23 cellular contexts compared by ENCODE assay signal in genomic region chr17:48622857-48623256, GRCh38. TPM values are rescaled to one million over a fixed set of nuclear protein-coding genes. Genes with fewer than 3 reads are reported as not detected.
"Had no signal": no experiment of that assay in that cellular context is flagged by ENCODE, and none has a peak within 500 bp of the region (broad histone marks: within the 10 kb centered on the region; RNA-seq: fewer than 3 reads in every experiment).

No MANE protein-coding gene starts in this region.

- H3K4me3 ChIP-seq: adrenal gland, ascending aorta, breast epithelium, coronary artery, gastroesophageal sphincter, heart left ventricle, tibial artery had no signal

- DNase-seq: activated CD4-positive, alpha-beta T cell treated with anti-CD3 and anti-CD28 coated beads for 1 hour; activated CD4-positive, alpha-beta T cell treated with anti-CD3 and anti-CD28 coated beads, Interleukin-2, amount 50 U/mL, for 1 hour; activated T-cell treated with anti-CD3 and anti-CD28 coated beads, Interleukin-2, amount 50 U/mL, for 24 hours; adrenal gland; heart left ventricle; left ventricle myocardium superior; mammary epithelial cell; midbrain; natural killer cell; right cardiac atrium; stimulated activated CD4-positive, alpha-beta T cell treated with anti-CD3 and anti-CD28 coated beads, Interleukin-1b, Interleukin-23, amount 100 ng/mL, for 48 hours; stimulated activated naive CD8-positive, alpha-beta T cell treated with anti-CD3 and anti-CD28 coated beads, Interleukin-15, amount 100 ng/mL, for 72 hours; T-helper 1 cell; tibial artery had no signal

- H3K36me3 Mint-ChIP-seq: activated naive CD8-positive, alpha-beta T cell; natural killer cell had no signal

- H3K4me3 Mint-ChIP-seq: activated naive CD8-positive, alpha-beta T cell; activated T-cell treated with anti-CD3 and anti-CD28 coated beads, Interleukin-2, amount 50 U/mL, for 24 hours; activated T-helper 17 cell treated with anti-CD3 and anti-CD28 coated beads, Interleukin-2, amount 50 U/mL, for 72 hours; natural killer cell; stimulated activated naive CD8-positive, alpha-beta T cell treated with anti-CD3 and anti-CD28 coated beads, Interleukin-15, amount 100 ng/mL, for 72 hours had no signal

- H3K27ac Mint-ChIP-seq: activated naive CD8-positive, alpha-beta T cell; activated T-cell treated with anti-CD3 and anti-CD28 coated beads, Interleukin-2, amount 50 U/mL, for 24 hours; activated T-helper 17 cell treated with anti-CD3 and anti-CD28 coated beads, Interleukin-2, amount 50 U/mL, for 72 hours; natural killer cell; stimulated activated naive CD8-positive, alpha-beta T cell treated with anti-CD3 and anti-CD28 coated beads, Interleukin-15, amount 100 ng/mL, for 72 hours had no signal

- ATAC-seq: activated T-helper 17 cell treated with anti-CD3 and anti-CD28 coated beads, Interleukin-2, amount 50 U/mL, for 72 hours; gastroesophageal sphincter; heart left ventricle; left ventricle myocardium superior; natural killer cell; right cardiac atrium; stimulated activated naive CD8-positive, alpha-beta T cell treated with anti-CD3 and anti-CD28 coated beads, Interleukin-15, amount 100 ng/mL, for 72 hours had no signal

- H3K9me3 Mint-ChIP-seq: activated T-cell treated with anti-CD3 and anti-CD28 coated beads, Interleukin-2, amount 50 U/mL, for 24 hours; activated T-helper 17 cell treated with anti-CD3 and anti-CD28 coated beads, Interleukin-2, amount 50 U/mL, for 72 hours; natural killer cell; stimulated activated naive CD8-positive, alpha-beta T cell treated with anti-CD3 and anti-CD28 coated beads, Interleukin-15, amount 100 ng/mL, for 72 hours had no signal

RNA-seq across cellular contexts. Expression of gene HOXB9, which starts 3.3 kb away (rescaled TPM):
- total RNA-seq: ascending aorta, gastroesophageal sphincter, heart left ventricle, left ventricle myocardium superior, pulmonary artery endothelial cell, right cardiac atrium, skeletal muscle tissue had no signal
- polyA plus RNA-seq: heart left ventricle, mammary epithelial cell had no signal

RNA-seq across cellular contexts. Expression of gene HOXB8, which starts 7.8 kb away (rescaled TPM):
- total RNA-seq: activated T-helper 17 cell treated with anti-CD3 and anti-CD28 coated beads, Interleukin-2, amount 50 U/mL, for 72 hours; ascending aorta; heart left ventricle; left ventricle myocardium superior; mammary epithelial cell; natural killer cell; pulmonary artery endothelial cell; right cardiac atrium; skeletal muscle tissue had no signal
- polyA plus RNA-seq: heart left ventricle, keratinocyte, mammary epithelial cell, right cardiac atrium had no signal

RNA-seq across cellular contexts. Expression of gene HOXB7, which starts 12.0 kb away (rescaled TPM):
- total RNA-seq: mammary epithelial cell had no signal

RNA-seq across cellular contexts. Expression of gene HOXB6, which starts 18.1 kb away (rescaled TPM):
- total RNA-seq: natural killer cell, skeletal muscle tissue had no signal

RNA-seq across cellular contexts. Expression of gene HOXB5, which starts 29.3 kb away (rescaled TPM):
- total RNA-seq: activated T-helper 17 cell treated with anti-CD3 and anti-CD28 coated beads, Interleukin-2, amount 50 U/mL, for 72 hours; left ventricle myocardium superior; mammary epithelial cell; natural killer cell; skeletal muscle tissue had no signal
- polyA plus RNA-seq: keratinocyte, mammary epithelial cell had no signal
